ENCODE assay signal across 26 cellular contexts in the genomic region with DNA sequence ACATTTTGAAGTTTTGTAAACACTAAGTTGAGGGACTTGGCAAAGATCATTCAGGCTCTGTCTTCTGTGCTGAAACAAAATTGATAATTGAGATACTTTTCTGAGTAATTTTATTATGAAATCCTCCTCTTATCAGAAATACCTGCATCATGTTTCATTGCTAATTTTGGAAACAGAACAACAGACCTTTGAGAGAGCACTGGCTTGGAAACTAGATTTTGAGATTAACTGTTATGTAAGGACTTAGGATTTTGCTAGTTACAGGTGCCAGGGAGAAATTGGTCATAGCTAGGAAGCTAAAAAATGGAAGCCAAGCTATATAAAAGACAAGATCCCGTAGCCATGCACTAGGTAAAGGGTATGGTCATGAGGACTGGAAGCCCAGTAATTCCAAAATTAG.
"Had no signal": no experiment of that assay in that cellular context is flagged by ENCODE, and none has a peak within 500 bp of the region (broad histone marks: within the 10 kb centered on the region; RNA-seq: fewer than 3 reads in every experiment).

No MANE protein-coding gene starts in this region.

- H3K27ac Mint-ChIP-seq: activated B cell treated with CpG ODN at 0.5 μM for 24 hours; activated CD4-positive, alpha-beta T cell treated with anti-CD3 and anti-CD28 coated beads, Interleukin-2, amount 10 ng/mL, durations not matched to agents 24 days and 14 days; activated CD8-positive, alpha-beta memory T cell treated with anti-CD3 and anti-CD28 coated beads, Interleukin-2, amount 10 ng/mL, durations not matched to agents 7 days and 5 days; activated naive CD4-positive, alpha-beta T cell treated with anti-CD3 and anti-CD28 coated beads, Interleukin-2, amount 50 U/mL, for 72 hours; activated naive CD8-positive, alpha-beta T cell treated with anti-CD3 and anti-CD28 coated beads, Interleukin-2, amount 50 U/mL, for 24 hours; T-helper 17 cell had no signal

- H3K27ac ChIP-seq: ascending aorta, brain microvascular endothelial cell, cardiac muscle cell had no signal

- FAIRE-seq: TTC549 had no signal

- H3K4me3 ChIP-seq: ascending aorta, cardiac muscle cell had no signal

- DNase-seq: activated B cell treated with CpG ODN at 0.5 μM for 24 hours; activated CD4-positive, alpha-beta T cell treated with anti-CD3 and anti-CD28 coated beads for 1 hour; activated CD4-positive, alpha-beta T cell treated with anti-CD3 and anti-CD28 coated beads, Interleukin-2, amount 10 ng/mL, durations not matched to agents 24 days and 14 days; activated CD4-positive, alpha-beta T cell treated with anti-CD3 and anti-CD28 coated beads, Interleukin-2, amount 50 U/mL, for 48 hours; activated CD8-positive, alpha-beta memory T cell treated with anti-CD3 and anti-CD28 coated beads, Interleukin-2, amount 10 ng/mL, durations not matched to agents 7 days and 5 days; activated effector memory CD4-positive, alpha-beta T cell treated with anti-CD3 and anti-CD28 coated beads, Interleukin-2, amount 50 U/mL, for 16 hours; activated naive CD4-positive, alpha-beta T cell treated with Interleukin-2 at 50 U/mL for 16 hours; activated naive CD8-positive, alpha-beta T cell treated with anti-CD3 and anti-CD28 coated beads, Interleukin-2, amount 50 U/mL, for 24 hours; activated T-cell treated with anti-CD3 and anti-CD28 coated beads, Interleukin-2, amount 50 U/mL, for 4 hours; amniotic stem cell; brain microvascular endothelial cell; KBM-7; NCI-H1048; NCI-H146; NCI-H187 treated with DMSO at 0.1 percent for 48 hours; NCI-H2227 treated with DMSO at 0.1 percent for 48 hours; NCI-H446 treated with DMSO at 0.1 percent for 48 hours; NCI-H524 treated with DMSO at 0.1 percent for 48 hours; NCI-H748 treated with DMSO at 0.1 percent for 48 hours; SIG-M5; T-helper 17 cell; T-helper 9 cell had no signal

- H3K4me3 Mint-ChIP-seq: activated B cell treated with CpG ODN at 0.5 μM for 24 hours; activated CD4-positive, alpha-beta T cell treated with anti-CD3 and anti-CD28 coated beads, Interleukin-2, amount 10 ng/mL, durations not matched to agents 24 days and 14 days; activated CD8-positive, alpha-beta memory T cell treated with anti-CD3 and anti-CD28 coated beads, Interleukin-2, amount 10 ng/mL, durations not matched to agents 7 days and 5 days; activated naive CD8-positive, alpha-beta T cell treated with anti-CD3 and anti-CD28 coated beads, Interleukin-2, amount 50 U/mL, for 24 hours; activated T-cell treated with anti-CD3 and anti-CD28 coated beads, Interleukin-2, amount 50 U/mL, for 4 hours; T-helper 17 cell had no signal

- H3K9me3 Mint-ChIP-seq: activated B cell treated with CpG ODN at 0.5 μM for 24 hours; activated CD4-positive, alpha-beta T cell treated with anti-CD3 and anti-CD28 coated beads, Interleukin-2, amount 10 ng/mL, durations not matched to agents 24 days and 14 days; activated naive CD4-positive, alpha-beta T cell treated with anti-CD3 and anti-CD28 coated beads, Interleukin-2, amount 50 U/mL, for 72 hours; activated naive CD8-positive, alpha-beta T cell treated with anti-CD3 and anti-CD28 coated beads, Interleukin-2, amount 50 U/mL, for 24 hours; activated T-cell treated with anti-CD3 and anti-CD28 coated beads, Interleukin-2, amount 50 U/mL, for 4 hours had no signal

- H3K36me3 Mint-ChIP-seq: activated CD8-positive, alpha-beta memory T cell treated with anti-CD3 and anti-CD28 coated beads, Interleukin-2, amount 10 ng/mL, durations not matched to agents 7 days and 5 days; activated naive CD4-positive, alpha-beta T cell treated with anti-CD3 and anti-CD28 coated beads, Interleukin-2, amount 50 U/mL, for 72 hours had no signal

- H3K27me3 Mint-ChIP-seq: activated naive CD8-positive, alpha-beta T cell treated with anti-CD3 and anti-CD28 coated beads, Interleukin-2, amount 50 U/mL, for 24 hours had no signal

- H3K27me3 ChIP-seq: ascending aorta, brain microvascular endothelial cell, cardiac muscle cell had no signal

- H3K9me3 ChIP-seq: ascending aorta had no signal

- H3K36me3 ChIP-seq: ascending aorta, brain microvascular endothelial cell, cardiac muscle cell had no signal

- ATAC-seq: activated CD8-positive, alpha-beta memory T cell treated with anti-CD3 and anti-CD28 coated beads, Interleukin-2, amount 10 ng/mL, durations not matched to agents 7 days and 5 days; activated naive CD4-positive, alpha-beta T cell treated with anti-CD3 and anti-CD28 coated beads, Interleukin-2, amount 50 U/mL, for 72 hours; activated naive CD8-positive, alpha-beta T cell treated with anti-CD3 and anti-CD28 coated beads, Interleukin-2, amount 50 U/mL, for 24 hours; activated T-cell treated with anti-CD3 and anti-CD28 coated beads, Interleukin-2, amount 50 U/mL, for 4 hours; T-helper 17 cell had no signal

- H3K4me1 ChIP-seq: ascending aorta had no signal
